29 cellular contexts compared by ENCODE assay signal in genomic region chr3:46918202-46918601, GRCh38. TPM values are rescaled to one million over a fixed set of nuclear protein-coding genes. Genes with fewer than 3 reads are reported as not detected.
"Had no signal": no experiment of that assay in that cellular context is flagged by ENCODE, and none has a peak within 500 bp of the region (broad histone marks: within the 10 kb centered on the region; RNA-seq: fewer than 3 reads in every experiment).

No MANE protein-coding gene starts in this region.

- H3K4me1 Mint-ChIP-seq: WTC11 had no signal

- H3K4me3 Mint-ChIP-seq: activated CD8-positive, alpha-beta T cell treated with anti-CD3 and anti-CD28 coated beads, Interleukin-2, amount 10 ng/mL, durations not matched to agents 7 days and 5 days; activated naive CD8-positive, alpha-beta T cell treated with anti-CD3 and anti-CD28 coated beads, Interleukin-2, amount 10 ng/mL, durations not matched to agents 7 days and 5 days; T-helper 1 cell treated with Interleukin-12 subunit alpha and Interleukin-12 subunit beta and Interleukin-4 antibody, amounts not matched to agents 30 μg/mL and 1 μg/mL, for 36 hours; WTC11 had no signal

- H3K9me3 ChIP-seq: body of pancreas, SJSA1 had no signal

- H3K27me3 Mint-ChIP-seq: activated naive CD8-positive, alpha-beta T cell treated with anti-CD3 and anti-CD28 coated beads, Interleukin-2, amount 10 ng/mL, durations not matched to agents 7 days and 5 days had no signal

- H3K27ac ChIP-seq: body of pancreas, SJSA1 had no signal

- H3K27ac Mint-ChIP-seq: activated CD8-positive, alpha-beta T cell treated with anti-CD3 and anti-CD28 coated beads, Interleukin-2, amount 10 ng/mL, durations not matched to agents 7 days and 5 days; activated naive CD8-positive, alpha-beta T cell treated with anti-CD3 and anti-CD28 coated beads, Interleukin-2, amount 10 ng/mL, durations not matched to agents 7 days and 5 days; WTC11 had no signal

- DNase-seq: activated CD4-positive, alpha-beta T cell treated with anti-CD3 and anti-CD28 coated beads for 48 hours; activated CD4-positive, alpha-beta T cell treated with anti-CD3 and anti-CD28 coated beads, Interleukin-2, amount 50 U/mL, for 4 hours; activated CD4-positive, CD25-positive, alpha-beta regulatory T cell treated with anti-CD3 and anti-CD28 coated beads, Interleukin-2, amount 50 U/mL, for 72 hours; activated CD8-positive, alpha-beta memory T cell treated with anti-CD3 and anti-CD28 coated beads, Interleukin-2, amount 50 U/mL, for 48 hours; activated CD8-positive, alpha-beta T cell treated with anti-CD3 and anti-CD28 coated beads, Interleukin-2, amount 10 ng/mL, durations not matched to agents 7 days and 5 days; activated naive CD8-positive, alpha-beta T cell treated with anti-CD3 and anti-CD28 coated beads, Interleukin-2, amount 10 ng/mL, durations not matched to agents 7 days and 5 days; activated T-cell treated with anti-CD3 and anti-CD28 coated beads, Interleukin-2, amount 50 U/mL, for 1 hour; aorta; body of pancreas; central memory CD4-positive, alpha-beta T cell; KBM-7; NCI-H1048; NCI-H146; NCI-H187 treated with DMSO at 0.1 percent for 48 hours; NCI-H2081 treated with DMSO at 0.1 percent for 48 hours; NCI-H2171 treated with DMSO at 0.1 percent for 48 hours; NCI-H226; NCI-H526; NCI-H82; NK-92 treated with Interleukin-12 subunit alpha and Interleukin-12 subunit beta, amount 100 ng/mL, for 24 hours; SHP77; T-helper 9 cell had no signal

- FAIRE-seq: bronchial epithelial cell, RCC 7860 had no signal

- H3K4me1 ChIP-seq: body of pancreas had no signal

- H3K27me3 ChIP-seq: body of pancreas, SJSA1 had no signal

- ATAC-seq: activated CD8-positive, alpha-beta T cell treated with anti-CD3 and anti-CD28 coated beads, Interleukin-2, amount 10 ng/mL, durations not matched to agents 7 days and 5 days; body of pancreas; WTC11 had no signal

- H3K4me3 ChIP-seq: body of pancreas, SJSA1 had no signal

RNA-seq across cellular contexts. Expression of gene PTH1R, which starts 40.7 kb away (rescaled TPM):
- total RNA-seq: activated CD8-positive, alpha-beta T cell treated with anti-CD3 and anti-CD28 coated beads, Interleukin-2, amount 10 ng/mL, durations not matched to agents 7 days and 5 days; activated naive CD8-positive, alpha-beta T cell treated with anti-CD3 and anti-CD28 coated beads, Interleukin-2, amount 10 ng/mL, durations not matched to agents 7 days and 5 days; bronchial epithelial cell; SJSA1 had no signal

RNA-seq across cellular contexts. Expression of gene MYL3, which starts 55.0 kb away (rescaled TPM):
- total RNA-seq: activated CD8-positive, alpha-beta T cell treated with anti-CD3 and anti-CD28 coated beads, Interleukin-2, amount 10 ng/mL, durations not matched to agents 7 days and 5 days; activated naive CD8-positive, alpha-beta T cell treated with anti-CD3 and anti-CD28 coated beads, Interleukin-2, amount 10 ng/mL, durations not matched to agents 7 days and 5 days; bronchial epithelial cell; LHCN-M2; NCI-H460; SJSA1 had no signal
